ENCODE assay signal across 9 cellular contexts in the genomic region with DNA sequence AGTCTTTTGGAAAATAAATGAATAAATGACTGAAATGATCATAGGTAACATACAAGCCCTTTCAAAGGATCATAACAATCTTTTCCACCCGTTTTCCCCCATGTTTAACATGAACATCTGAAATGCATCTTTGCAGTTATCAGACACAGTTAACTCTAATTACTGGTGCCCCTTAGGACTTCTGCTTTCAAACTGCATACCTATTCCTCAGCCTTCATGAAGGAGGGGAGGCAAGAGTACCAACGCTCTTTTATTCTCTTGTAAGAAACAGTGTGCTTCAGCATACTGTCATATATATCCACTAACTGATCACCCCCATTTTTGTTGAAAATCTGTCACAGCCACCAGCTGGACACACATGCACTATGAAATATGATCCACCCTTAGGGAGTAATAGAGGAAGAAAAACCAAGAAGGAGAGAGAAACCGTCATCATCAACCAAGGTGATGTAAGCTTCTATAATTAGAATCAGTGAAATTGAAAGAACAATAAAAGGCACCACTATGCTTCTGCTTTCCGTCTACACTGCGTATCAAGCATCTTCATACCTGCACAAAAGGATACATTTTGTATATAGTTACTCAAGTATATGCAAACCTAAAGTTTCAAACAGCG.
A peak's percentile ranks its signal among the peaks of the same experiment; 100 is the strongest.
DNase-seq lines count a peak whose midpoint lies in the region; ATAC-seq and TF ChIP-seq lines count a peak whose summit lies in the region.
"Had no signal": no experiment of that assay in that cellular context is flagged by ENCODE, and none has a peak within 500 bp of the region (broad histone marks: within the 10 kb centered on the region; RNA-seq: fewer than 3 reads in every experiment).

No MANE protein-coding gene starts in this region.

- no peak overlapping the region for H2AFZ ChIP-seq in Loucy (ENCODE audit: low read length)

- peak overlapping the region; percentile 22 for H3K4me2 ChIP-seq in Loucy (ENCODE audit: low read depth, low read length, poor library complexity, severe bottlenecking)

- no peaks in the 10 kb centered on the region for H3K27me3 Mint-ChIP-seq in activated T-helper 1 cell treated with anti-CD3 and anti-CD28 coated beads, Interleukin-12 subunit alpha, Interleukin-12 subunit beta, Interleukin-2, Interleukin-4 antibody, amounts not matched to agents 30 ng/mL and 10 ng/mL and 1 ng/mL, durations not matched to agents 14 hours and 24 hours and 36 hours (ENCODE audit: insufficient read depth)
- no peaks in the 10 kb centered on the region for H3K27me3 Mint-ChIP-seq in naive thymus-derived CD4-positive, alpha-beta T cell

- peak overlapping the region; percentile 72 for H3K27ac ChIP-seq in naive thymus-derived CD4-positive, alpha-beta T cell (ENCODE audit: low read depth, low read length)
- no peak overlapping the region for H3K27ac ChIP-seq in tibial artery
- H3K27ac ChIP-seq: SK-N-MC had no signal

- H3K27ac Mint-ChIP-seq in activated T-helper 1 cell treated with anti-CD3 and anti-CD28 coated beads, Interleukin-12 subunit alpha, Interleukin-12 subunit beta, Interleukin-2, Interleukin-4 antibody, amounts not matched to agents 30 ng/mL and 10 ng/mL and 1 ng/mL, durations not matched to agents 14 hours and 24 hours and 36 hours, result peak overlapping the region; percentile 64
- peak overlapping the region; percentile 73 to 93 (median 86) for H3K27ac Mint-ChIP-seq in naive thymus-derived CD4-positive, alpha-beta T cell

- no peak for DNase-seq in activated T-helper 1 cell treated with anti-CD3 and anti-CD28 coated beads, Interleukin-12 subunit alpha, Interleukin-12 subunit beta, Interleukin-2, Interleukin-4 antibody, amounts not matched to agents 30 ng/mL and 10 ng/mL and 1 ng/mL, durations not matched to agents 14 hours and 24 hours and 36 hours (ENCODE audit: low spot score)
- peak in 6 of 9 donors; percentile 33 to 61 (median 56) for DNase-seq in naive thymus-derived CD4-positive, alpha-beta T cell
- DNase-seq in tibial artery, result no peak
- DNase-seq in NCI-H2227 treated with DMSO at 0.1 percent for 48 hours (lab: John Stamatoyannopoulos, UW), result no peak
- no peak for DNase-seq in AML-193 (lab: John Stamatoyannopoulos, UW)

- H3K36me3 ChIP-seq in Loucy (ENCODE audit: insufficient read depth, low read length), result peaks cover 4% of the 10 kb centered on the region; the same call in 1 of the 2 replicates
- H3K36me3 ChIP-seq in naive thymus-derived CD4-positive, alpha-beta T cell (ENCODE audit: control insufficient read depth in 2 of 3, insufficient read depth in 3 of 3, low read length in 3 of 3), result no peaks in the 10 kb centered on the region
- no peaks in the 10 kb centered on the region for H3K36me3 ChIP-seq in tibial artery

- CTCF ChIA-PET in naive thymus-derived CD4-positive, alpha-beta T cell (lab: Charles Lee), result interaction anchor here (0.6 to 1.0 kb wide), 2 partner anchors 31 to 77 kb away, joined by 3 read pairs; no protein-coding TSS in a partner anchor

- H3K4me3 ChIP-seq in Loucy (ENCODE audit: low read length, poor library complexity, severe bottlenecking), result no peak overlapping the region
- H3K4me3 ChIP-seq in naive thymus-derived CD4-positive, alpha-beta T cell (ENCODE audit: low read length), result peak overlapping the region; percentile 1
- no peak overlapping the region for H3K4me3 ChIP-seq in tibial artery
- H3K4me3 ChIP-seq: SK-N-MC had no signal

- no peaks in the 10 kb centered on the region for H3K9me3 Mint-ChIP-seq in activated T-helper 1 cell treated with anti-CD3 and anti-CD28 coated beads, Interleukin-12 subunit alpha, Interleukin-12 subunit beta, Interleukin-2, Interleukin-4 antibody, amounts not matched to agents 30 ng/mL and 10 ng/mL and 1 ng/mL, durations not matched to agents 14 hours and 24 hours and 36 hours
- no peaks in the 10 kb centered on the region for H3K9me3 Mint-ChIP-seq in naive thymus-derived CD4-positive, alpha-beta T cell

- POLR2A ChIA-PET in naive thymus-derived CD4-positive, alpha-beta T cell (lab: Charles Lee), result interaction anchor here (0.7 to 1.5 kb wide), 3 partner anchors 10 to 20 kb away, joined by 3 to 6 read pairs (median 4); no protein-coding TSS in a partner anchor

- H4K20me1 ChIP-seq in Loucy (ENCODE audit: insufficient read depth, low read length, poor library complexity, severe bottlenecking), result peaks cover 4% of the 10 kb centered on the region

- no peaks in the 10 kb centered on the region for H3K9me2 ChIP-seq in Loucy (replicated peaks; ENCODE audit: low read depth, low read length)

- peak overlapping the region; percentile 46 for H3K4me3 Mint-ChIP-seq in activated T-helper 1 cell treated with anti-CD3 and anti-CD28 coated beads, Interleukin-12 subunit alpha, Interleukin-12 subunit beta, Interleukin-2, Interleukin-4 antibody, amounts not matched to agents 30 ng/mL and 10 ng/mL and 1 ng/mL, durations not matched to agents 14 hours and 24 hours and 36 hours
- H3K4me3 Mint-ChIP-seq in naive thymus-derived CD4-positive, alpha-beta T cell, result peak overlapping the region; percentile 63 to 82 (median 76)

- H3K27me3 ChIP-seq in Loucy (ENCODE audit: insufficient read depth, low read length, poor library complexity, severe bottlenecking), result no peaks in the 10 kb centered on the region
- H3K27me3 ChIP-seq in naive thymus-derived CD4-positive, alpha-beta T cell (ENCODE audit: control insufficient read depth in 2 of 2, insufficient read depth in 2 of 2, low read length in 2 of 2), result no peaks in the 10 kb centered on the region
- H3K27me3 ChIP-seq in tibial artery, result no peaks in the 10 kb centered on the region

- H3K79me2 ChIP-seq in Loucy (ENCODE audit: insufficient read depth, low read length), result peaks cover 15% of the 10 kb centered on the region

- TF ChIP-seq CTCF in Loucy (conservative IDR thresholded peaks at IDR 0.05; ENCODE audit: low read length), result no peak
- no peak for TF ChIP-seq CTCF in tibial artery (IDR thresholded peaks at IDR 0.05)

- ATAC-seq in GM18519 (IDR thresholded peaks at IDR 0.05; ENCODE audit: low FRiP score, unreplicated experiment), result peak; percentile 89
- ATAC-seq in GM21825 (IDR thresholded peaks at IDR 0.05; ENCODE audit: unreplicated experiment), result peak; percentile 85
- peak; percentile 65 for ATAC-seq in naive thymus-derived CD4-positive, alpha-beta T cell

- no peak overlapping the region for H3K9ac ChIP-seq in Loucy (ENCODE audit: low read depth, low read length, poor library complexity, severe bottlenecking)

- intact Hi-C loops in activated T-helper 1 cell treated with anti-CD3 and anti-CD28 coated beads, Interleukin-12 subunit alpha, Interleukin-12 subunit beta, Interleukin-2, Interleukin-4 antibody, amounts not matched to agents 30 ng/mL and 10 ng/mL and 1 ng/mL, durations not matched to agents 14 hours and 24 hours and 36 hours (cut with micrococcal nuclease), result loop anchor here (1.0 to 5.0 kb wide), 3 partner anchors 12 to 561 kb away; a partner anchor contains a TSS
- intact Hi-C loops in naive thymus-derived CD4-positive, alpha-beta T cell (cut with micrococcal nuclease), result loop anchor here in 1 of 2 donors (1.0 to 2.0 kb wide), 2 partner anchors 12 to 98 kb away; a partner anchor contains a TSS
- intact Hi-C loops in tibial artery (cut with DNase I; ENCODE audit: low total_unique reads), result no loop called here

- H3K36me3 Mint-ChIP-seq in activated T-helper 1 cell treated with anti-CD3 and anti-CD28 coated beads, Interleukin-12 subunit alpha, Interleukin-12 subunit beta, Interleukin-2, Interleukin-4 antibody, amounts not matched to agents 30 ng/mL and 10 ng/mL and 1 ng/mL, durations not matched to agents 14 hours and 24 hours and 36 hours (ENCODE audit: low read depth), result peaks cover 23% of the 10 kb centered on the region
- peaks cover 4 to 26% (median 9%) of the 10 kb centered on the region in 5 donors for H3K36me3 Mint-ChIP-seq in naive thymus-derived CD4-positive, alpha-beta T cell

- peaks cover 3% of the 10 kb centered on the region; the same call in 1 of the 2 replicates for H3F3A ChIP-seq in Loucy (ENCODE audit: low read depth)

- H3K9me3 ChIP-seq in Loucy (ENCODE audit: insufficient read depth, low read depth, low read length) (no peaks in the 10 kb centered on the region), tibial artery (no peaks in the 10 kb centered on the region)
- no peaks in the 10 kb centered on the region for H3K9me3 ChIP-seq in naive thymus-derived CD4-positive, alpha-beta T cell (ENCODE audit: control insufficient read depth in 2 of 3, low read length in 3 of 3)

- peaks cover 81% of the 10 kb centered on the region for H3K4me1 Mint-ChIP-seq in activated T-helper 1 cell treated with anti-CD3 and anti-CD28 coated beads, Interleukin-12 subunit alpha, Interleukin-12 subunit beta, Interleukin-2, Interleukin-4 antibody, amounts not matched to agents 30 ng/mL and 10 ng/mL and 1 ng/mL, durations not matched to agents 14 hours and 24 hours and 36 hours (ENCODE audit: low read depth)
- peaks cover 51 to 99% (median 86%) of the 10 kb centered on the region in 7 donors for H3K4me1 Mint-ChIP-seq in naive thymus-derived CD4-positive, alpha-beta T cell

- H3K4me1 ChIP-seq in Loucy (ENCODE audit: insufficient read depth, low read length, poor library complexity, severe bottlenecking) (peaks cover 22% of the 10 kb centered on the region), tibial artery (peaks cover 0 to 10% (median 0%) of the 10 kb centered on the region in 4 donors)
- peaks cover 27 to 69% of the 10 kb centered on the region in 2 donors for H3K4me1 ChIP-seq in naive thymus-derived CD4-positive, alpha-beta T cell (ENCODE audit: control insufficient read depth in 2 of 2, insufficient read depth in 2 of 2, low read length in 2 of 2)

Comparison
In these comparisons a context has a peak if more than half of its experiments do, and no peak if none do; other contexts are left out.
1. DNase-seq: peak in naive thymus-derived CD4-positive, alpha-beta T cell (6 of 9); none in activated T-helper 1 cell treated with anti-CD3 and anti-CD28 coated beads, Interleukin-12 subunit alpha, Interleukin-12 subunit beta, Interleukin-2, Interleukin-4 antibody, amounts not matched to agents 30 ng/mL and 10 ng/mL and 1 ng/mL, durations not matched to agents 14 hours and 24 hours and 36 hours (single experiment), tibial artery (0 of 2), NCI-H2227 treated with DMSO at 0.1 percent for 48 hours (single experiment) and AML-193 (0 of 2).
2. Peak in every context shown above with its lines, with median percentiles within 50 percentile points of each other: ATAC-seq.